ENCODE assay signal across 10 cellular contexts in the genomic region with DNA sequence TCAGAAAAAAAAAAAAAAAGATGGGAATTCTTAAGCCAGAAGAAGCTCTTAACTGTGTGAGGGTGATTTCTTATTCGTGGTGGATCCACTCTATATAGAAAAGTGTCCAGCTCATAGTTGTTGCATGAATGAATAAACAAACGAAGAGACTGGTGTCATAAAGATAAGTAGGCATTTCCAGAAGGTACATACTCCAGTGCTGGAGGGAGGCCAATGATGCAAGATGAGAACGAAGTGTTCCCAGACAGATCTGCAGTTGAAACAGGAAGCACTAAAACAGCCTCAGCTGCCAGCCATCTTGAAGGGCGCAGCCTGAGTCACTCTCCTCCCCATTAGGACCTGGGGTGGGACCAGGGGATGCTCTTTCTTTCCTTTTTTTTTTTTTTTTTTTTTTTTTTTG. TPM values are rescaled to one million over a fixed set of nuclear protein-coding genes. Genes with fewer than 3 reads are reported as not detected.
DNase-seq lines count a peak whose midpoint lies in the region; ATAC-seq, FAIRE-seq and TF ChIP-seq lines count a peak whose summit lies in the region.
"Had no signal": no experiment of that assay in that cellular context is flagged by ENCODE, and none has a peak within 500 bp of the region (broad histone marks: within the 10 kb centered on the region; RNA-seq: fewer than 3 reads in every experiment).

No MANE protein-coding gene starts in this region.

- intact Hi-C loops in endothelial cell of umbilical vein (cut with micrococcal nuclease) = no loop called here
- intact Hi-C loops in pancreas (cut with DNase I) = no loop called here

- no peaks in the 10 kb centered on the region for H3K9me1 ChIP-seq in endothelial cell of umbilical vein (replicated peaks; ENCODE audit: control insufficient read depth, extremely low read depth, insufficient read depth, low read length)

- H3K27me3 ChIP-seq in endothelial cell of umbilical vein (ENCODE audit: control insufficient read depth in 2 of 2, insufficient read depth in 2 of 2, low read length in 2 of 2) = no peaks in the 10 kb centered on the region
- no peaks in the 10 kb centered on the region for H3K27me3 ChIP-seq in pancreas

- H3K9me3 ChIP-seq in endothelial cell of umbilical vein (replicated peaks; ENCODE audit: control insufficient read depth, insufficient read depth, low read length) (no peaks in the 10 kb centered on the region), pancreas (no peaks in the 10 kb centered on the region)

- no TSS peak for BruUV-seq in endothelial cell of umbilical vein (replicated peaks; lab: Mats Ljungman, UMichigan)

- CTCF ChIA-PET in endothelial cell of umbilical vein (lab: Charles Lee) = interaction anchor here (0.7 to 1.3 kb wide), 4 partner anchors 9 to 72 kb away, joined by 3 to 4 read pairs (median 4); no protein-coding TSS in a partner anchor

- H3K4me3 ChIP-seq in endothelial cell of umbilical vein (replicated peaks in 1 of 3; ENCODE audit: insufficient read depth in 1 of 3, low read depth in 1 of 3, low read length in 3 of 3) (no peak overlapping the region), pancreas (no peak overlapping the region)

- TF ChIP-seq CTCF in endothelial cell of umbilical vein (IDR thresholded peaks at IDR 0.05; ENCODE audit: extremely low read depth in 1 of 2, insufficient read depth in 1 of 2, low read depth in 1 of 2, low read length in 2 of 2) (no peak), pancreas (IDR thresholded peaks at IDR 0.05) (no peak)

- no peaks in the 10 kb centered on the region for H3K4me1 ChIP-seq in endothelial cell of umbilical vein (ENCODE audit: control insufficient read depth, extremely low read depth, insufficient read depth, low read length)
- H3K4me1 ChIP-seq in pancreas = no peaks in the 10 kb centered on the region

- no peak overlapping the region for H3K4me2 ChIP-seq in endothelial cell of umbilical vein (ENCODE audit: insufficient read depth, low read length)

- ATAC-seq in pancreas (peak in 3 of 4 donors; percentile 24 to 61 (median 49)), HG02973 (IDR thresholded peaks at IDR 0.05; ENCODE audit: unreplicated experiment) (no peak), HG03045 (IDR thresholded peaks at IDR 0.05; ENCODE audit: unreplicated experiment) (no peak)

- POLR2A ChIA-PET in endothelial cell of umbilical vein (lab: Charles Lee) = interaction anchor here (0.6 kb wide), 1 partner anchor 54 kb away, joined by 4 read pairs; no protein-coding TSS in a partner anchor

- no peak overlapping the region for H2AFZ ChIP-seq in endothelial cell of umbilical vein (ENCODE audit: low read depth, low read length)

- DNase-seq in Daoy (ENCODE audit: low read depth) = peak; percentile 68
- DNase-seq in NCI-H2196 (lab: John Stamatoyannopoulos, UW; ENCODE audit: unreplicated experiment) = peak; percentile 28
- peak; percentile 89 for DNase-seq in endothelial cell of umbilical vein (ENCODE audit: low read depth, low spot score)
- peak in 1 of 6 donors; percentile 6 for DNase-seq in pancreas
- no peak for DNase-seq in activated CD4-positive, CD25-positive, alpha-beta regulatory T cell treated with anti-CD3 and anti-CD28 coated beads, Interleukin-2, amount 50 U/mL, for 72 hours
- no peak for DNase-seq in GM12892 (ENCODE audit: insufficient read length)
- DNase-seq: cerebellar nuclear complex, T-helper 1 cell had no signal

- no peak overlapping the region for H3K9ac ChIP-seq in endothelial cell of umbilical vein (replicated peaks; ENCODE audit: extremely low read depth, insufficient read depth, low read length)

- H3K27ac ChIP-seq in endothelial cell of umbilical vein (ENCODE audit: insufficient read depth, low read depth, low read length) = no peak overlapping the region
- no peak overlapping the region for H3K27ac ChIP-seq in pancreas

- no peaks in the 10 kb centered on the region for H4K20me1 ChIP-seq in endothelial cell of umbilical vein (replicated peaks; ENCODE audit: control insufficient read depth, extremely low read depth, insufficient read depth, low read length)

- dilution Hi-C loops in endothelial cell of umbilical vein (cut with MboI; ENCODE audit: extremely low pct_ligation_motif_present, low sequenced_read_pairs) = no loop called here

- WGBS in pancreas, 2 donors = 35 to 49% methylated on average over 4 of the region's 4 CpGs

- H3K36me3 ChIP-seq in endothelial cell of umbilical vein (ENCODE audit: control insufficient read depth in 2 of 2, extremely low read depth in 1 of 2, insufficient read depth in 2 of 2, low read length in 2 of 2) = no peaks in the 10 kb centered on the region
- no peaks in the 10 kb centered on the region for H3K36me3 ChIP-seq in pancreas

- TF ChIP-seq POLR2A in endothelial cell of umbilical vein (IDR thresholded peaks at IDR 0.05; ENCODE audit: low read depth, low read length) (peak; percentile 36), GM12892 (IDR thresholded peaks at IDR 0.05; ENCODE audit: low read depth, low read length) (no peak)

- peak; percentile 52 for FAIRE-seq in endothelial cell of umbilical vein (lab: Jason Lieb, UNC)
- FAIRE-seq in pancreas (lab: Jason Lieb, UNC) = peak; percentile 71
- no peak for FAIRE-seq in GM12892 (lab: Jason Lieb, UNC)

- H3K79me2 ChIP-seq in endothelial cell of umbilical vein (ENCODE audit: control insufficient read depth, insufficient read depth, low read length) = no peaks in the 10 kb centered on the region

TF ChIP-seq in endothelial cell of umbilical vein, 7 proteins besides CTCF, POLR2A, EP300 and RAD21:
- TF ChIP-seq POLR2AphosphoS5 (IDR thresholded peaks at IDR 0.05; ENCODE audit: insufficient read depth, low read depth, low read length) (peak; percentile 73), FOS (IDR thresholded peaks at IDR 0.05; ENCODE audit: borderline replicate concordance, insufficient read depth, low read length) (peak; percentile 25), GATA2 (IDR thresholded peaks at IDR 0.05; ENCODE audit: insufficient read depth, insufficient read length, low read depth, low read length) (peak; percentile 18), EZH2 (IDR thresholded peaks at IDR 0.05; ENCODE audit: borderline replicate concordance, low read depth, low read length, severe bottlenecking) (no peak), JUN (IDR thresholded peaks at IDR 0.05; ENCODE audit: borderline replicate concordance, insufficient read depth, insufficient read length, low read depth) (no peak)
- TF ChIP-seq, protein P1, sequence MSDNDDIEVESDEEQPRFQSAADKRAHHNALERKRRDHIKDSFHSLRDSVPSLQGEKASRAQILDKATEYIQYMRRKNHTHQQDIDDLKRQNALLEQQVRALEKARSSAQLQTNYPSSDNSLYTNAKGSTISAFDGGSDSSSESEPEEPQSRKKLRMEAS (IDR thresholded peaks at IDR 0.05; ENCODE audit: insufficient read depth, insufficient read length) = no peak

RNA-seq across cellular contexts. Expression of a gene that starts 47.4 kb away (rescaled TPM):
- total RNA-seq in Daoy (2014; rRNA removed; shearing (Covaris generic)) = not detected in 2 replicates
- total RNA-seq in endothelial cell of umbilical vein = 0.62 and 5.8 TPM in 2 replicates
- polyA plus RNA-seq in endothelial cell of umbilical vein = 2.3 and 3.8 TPM in 2 replicates
- 6.4 and 8.8 TPM in 2 replicates for polyA plus RNA-seq in endothelial cell of umbilical vein (2011; cell fraction: cytosol; rRNA removed)
- polyA plus RNA-seq in endothelial cell of umbilical vein (2011; cell fraction: nucleus; rRNA removed) = 2.8 and 3.1 TPM in 2 replicates
- polyA plus RNA-seq in endothelial cell of umbilical vein (2012) = 2.8 and 8.4 TPM in 2 replicates
- 0.63 and 1.1 TPM in 2 replicates for polyA minus RNA-seq in endothelial cell of umbilical vein
- polyA minus RNA-seq in endothelial cell of umbilical vein (2011; cell fraction: cytosol; rRNA and poly(A)+ RNA removed) = not detected
- 0.48 and 0.53 TPM in 2 replicates for polyA minus RNA-seq in endothelial cell of umbilical vein (2011; cell fraction: nucleus; rRNA and poly(A)+ RNA removed)
- total RNA-seq in pancreas = 1 to 10 TPM in 4 of 6 donors, under 1 TPM in 2; 0.43 to 9.9 (median 2.5) TPM
- polyA plus RNA-seq in pancreas = 10 to 100 TPM in 1 of 2 donors, 1 to 10 TPM in 1; 6.0 to 29.3 TPM
- 2.8 TPM for polyA plus RNA-seq in GM12892 (2012; ENCODE audit: missing spikeins)

Comparison
In these comparisons a context has a peak if more than half of its experiments do, and no peak if none do; other contexts are left out.
1. DNase-seq: peak in Daoy (single experiment), NCI-H2196 (single experiment) and endothelial cell of umbilical vein (single experiment); none in activated CD4-positive, CD25-positive, alpha-beta regulatory T cell treated with anti-CD3 and anti-CD28 coated beads, Interleukin-2, amount 50 U/mL, for 72 hours (single experiment) and GM12892 (single experiment).
2. ATAC-seq: peak in pancreas (3 of 4); none in HG02973 (single experiment) and HG03045 (single experiment).